In the genomic region with DNA sequence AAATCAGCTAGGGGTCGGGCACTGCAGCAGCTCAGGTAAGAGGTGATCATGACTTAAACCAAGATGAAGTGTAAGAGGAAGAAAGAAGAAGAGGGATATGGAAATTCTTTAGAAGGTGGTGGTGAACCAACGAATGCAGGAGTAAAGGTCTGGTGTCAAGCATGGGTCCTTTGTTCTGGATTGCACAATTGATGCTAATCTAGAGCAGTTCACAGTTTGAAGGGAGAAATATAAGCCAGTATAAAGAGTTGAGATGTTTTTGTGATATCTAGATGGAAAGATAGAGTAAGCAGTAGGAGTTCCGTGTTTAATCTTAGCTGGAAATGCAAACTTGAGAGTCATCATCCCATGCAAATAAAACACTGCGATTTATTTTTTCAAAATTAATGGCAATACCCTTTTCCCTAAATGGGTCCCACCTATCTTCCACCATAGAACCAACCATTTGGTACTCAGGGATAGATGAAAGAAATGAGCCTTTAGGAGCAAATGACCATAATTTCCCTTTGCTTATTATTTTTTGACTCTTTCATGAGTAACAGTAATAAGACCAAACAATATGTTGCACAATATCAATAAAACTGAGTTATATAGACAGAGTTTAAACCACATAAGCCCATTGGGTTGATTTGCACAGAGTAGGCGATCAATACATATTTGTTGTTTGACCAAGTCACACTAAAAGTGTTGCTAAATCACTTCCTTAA, we compare ENCODE assay signal across 20 cellular contexts. TPM values are rescaled to one million over a fixed set of nuclear protein-coding genes. Genes with fewer than 3 reads are reported as not detected.
DNase-seq lines count a peak whose midpoint lies in the region; ATAC-seq, FAIRE-seq and TF ChIP-seq lines count a peak whose summit lies in the region.
"Had no signal": no experiment of that assay in that cellular context is flagged by ENCODE, and none has a peak within 500 bp of the region (broad histone marks: within the 10 kb centered on the region; RNA-seq: fewer than 3 reads in every experiment).

No MANE protein-coding gene starts in this region.

- no peak for TF ChIP-seq POLR2A in heart left ventricle (IDR thresholded peaks at IDR 0.05)

- H3K9me3 ChIP-seq in heart left ventricle (no peaks in the 10 kb centered on the region), subcutaneous abdominal adipose tissue (ENCODE audit: control insufficient read depth in 5 of 5, low read length in 5 of 5) (no peaks in the 10 kb centered on the region)

- FAIRE-seq in GM18507 (lab: Jason Lieb, UNC): peak; percentile 9

- H3K4me1 ChIP-seq in heart left ventricle (peaks cover 0 to 70% (median 38%) of the 10 kb centered on the region in 12 donors), subcutaneous abdominal adipose tissue (ENCODE audit: control insufficient read depth in 5 of 5, insufficient read depth in 5 of 5, low read length in 5 of 5) (peaks cover 4 to 51% (median 41%) of the 10 kb centered on the region in 5 donors)

- no peaks in the 10 kb centered on the region for H3K36me3 ChIP-seq in heart left ventricle
- H3K36me3 ChIP-seq in subcutaneous abdominal adipose tissue (ENCODE audit: control insufficient read depth in 5 of 5, insufficient read depth in 5 of 5, low read length in 5 of 5): no peaks in the 10 kb centered on the region

- TF ChIP-seq CTCF in heart left ventricle (IDR thresholded peaks at IDR 0.05) (no peak), fibroblast of villous mesenchyme (IDR thresholded peaks at IDR 0.05; ENCODE audit: insufficient read depth, low read depth, low read length) (no peak)

- ATAC-seq in heart left ventricle (no peak), Right ventricle myocardium superior (ENCODE audit: poor library complexity) (no peak), HG03025 (IDR thresholded peaks at IDR 0.05; ENCODE audit: low FRiP score, unreplicated experiment) (no peak), esophagus mucosa (no peak)

- H3K4me3 ChIP-seq in heart left ventricle (no peak overlapping the region), fibroblast of villous mesenchyme (ENCODE audit: low read depth, low read length) (no peak overlapping the region), subcutaneous abdominal adipose tissue (ENCODE audit: low read depth in 1 of 5, low read length in 5 of 5) (no peak overlapping the region)

- DNase-seq in heart left ventricle (no peak), Right ventricle myocardium superior (no peak), GM18507 (ENCODE audit: extremely low spot score, insufficient read length, low read depth) (no peak), fibroblast of villous mesenchyme (ENCODE audit: low read depth) (peak; percentile 23)
- DNase-seq in activated CD4-positive, alpha-beta T cell treated with anti-CD3 and anti-CD28 coated beads, Interleukin-2, amount 50 U/mL, for 48 hours: no peak
- DNase-seq: GDM1, MM.1S, NCI-H1092 treated with DMSO at 0.1 percent for 48 hours, NCI-H146, NCI-H2029, NCI-H2227 treated with DMSO at 0.1 percent for 48 hours, NCI-H510A treated with DMSO at 0.1 percent for 48 hours, NCI-H748 treated with DMSO at 0.1 percent for 48 hours had no signal

- 86 to 90% (median 90%) methylated on average over 5 of the region's 5 CpGs for WGBS in heart left ventricle, 4 donors

- H3K27ac ChIP-seq in heart left ventricle: peak overlapping the region in 7 of 12 donors; percentile 21 to 77 (median 40)
- peak overlapping the region; percentile 57 for H3K27ac ChIP-seq in subcutaneous abdominal adipose tissue (ENCODE audit: low read depth, low read length)
- H3K27ac ChIP-seq: C4-2B, RWPE1 had no signal

- intact Hi-C loops in heart left ventricle (cut with DNase I): loop anchor here in 2 of 10 donors (5.0 kb wide), 2 partner anchors 47 to 52 kb away; no protein-coding TSS in a partner anchor
- intact Hi-C loops in Right ventricle myocardium superior (cut with DNase I): no loop called here

- H3K9ac ChIP-seq in subcutaneous abdominal adipose tissue (ENCODE audit: low read length in 5 of 5): no peak overlapping the region

- no peaks in the 10 kb centered on the region for H3K27me3 ChIP-seq in heart left ventricle
- H3K27me3 ChIP-seq in subcutaneous abdominal adipose tissue (ENCODE audit: control insufficient read depth in 5 of 5, insufficient read depth in 4 of 5, low read length in 5 of 5): no peaks in the 10 kb centered on the region

RNA-seq across cellular contexts. Expression of gene MGP, which starts 15.0 kb away (rescaled TPM):
- total RNA-seq in heart left ventricle (100 to 1,000 TPM; 147 to 651 (median 255) TPM), Right ventricle myocardium superior (231 TPM), fibroblast of villous mesenchyme (3.5 and 10.6 TPM in 2 replicates), esophagus mucosa (16.7 TPM)
- 100 to 1,000 TPM; 142 to 336 TPM for polyA plus RNA-seq in heart left ventricle

RNA-seq across cellular contexts. Expression of gene ERP27, which starts 37.7 kb away (rescaled TPM):
- total RNA-seq in heart left ventricle (under 1 TPM in 7 of 9 donors, not detected in 2; 0.14 to 0.93 (median 0.24) TPM), Right ventricle myocardium superior (0.24 TPM), fibroblast of villous mesenchyme (not detected in 2 replicates), esophagus mucosa (4.5 TPM)
- under 1 TPM; 0.12 to 0.15 TPM for polyA plus RNA-seq in heart left ventricle
- total RNA-seq: A172, H4 had no signal

RNA-seq across cellular contexts. Expression of gene ART4, which starts 57.3 kb away (rescaled TPM):
- total RNA-seq in heart left ventricle (1 to 10 TPM in 8 of 9 donors, under 1 TPM in 1; 0.44 to 5.9 (median 2.8) TPM), Right ventricle myocardium superior (2.8 TPM), fibroblast of villous mesenchyme (under 0.01 TPM in 2 replicates), esophagus mucosa (0.08 TPM)
- polyA plus RNA-seq in heart left ventricle: 1 to 10 TPM; 1.3 to 2.2 TPM
- total RNA-seq: A172, H4 had no signal
